ENCODE assay signal across 8 cellular contexts in genomic region chr19:495440-496332, GRCh38. TPM values are rescaled to one million over a fixed set of nuclear protein-coding genes. Genes with fewer than 3 reads are reported as not detected.
DNase-seq lines count a peak whose midpoint lies in the region; ATAC-seq, FAIRE-seq and TF ChIP-seq lines count a peak whose summit lies in the region.

No MANE protein-coding gene starts in this region.

- no peak for FAIRE-seq in D721Med (lab: Jason Lieb, UNC)

- DNase-seq in D721Med (ENCODE audit: insufficient read length, low spot score) (no peak), fibroblast of peridontal ligament (ENCODE audit: extremely low read depth) (peak; percentile 14), psoas muscle (peak; percentile 31 to 54), kidney glomerular epithelial cell (lab: John Stamatoyannopoulos, UW) (no peak)
- peak; percentile 67 for DNase-seq in activated CD4-positive, alpha-beta memory T cell treated with anti-CD3 and anti-CD28 coated beads, Interleukin-2, amount 10 ng/mL, durations not matched to agents 7 days and 5 days

- CTCF ChIA-PET in activated CD4-positive, alpha-beta memory T cell treated with anti-CD3 and anti-CD28 coated beads, Interleukin-2, amount 10 ng/mL, durations not matched to agents 7 days and 5 days (lab: Charles Lee): interaction anchor here (0.8 to 2.6 kb wide), 4 partner anchors 9 to 37 kb away, joined by 3 to 14 read pairs (median 7); no protein-coding TSS in a partner anchor

- peaks cover 37% of the 10 kb centered on the region for H3K27me3 ChIP-seq in HUES6 (ENCODE audit: control insufficient read depth, insufficient read depth, low read length)
- peaks cover 0 to 34% (median 20%) of the 10 kb centered on the region in 3 donors for H3K27me3 ChIP-seq in psoas muscle (ENCODE audit: insufficient read depth in 3 of 3, low read length in 2 of 3)

- H3K9me3 ChIP-seq in HUES6 (ENCODE audit: control insufficient read depth, insufficient read depth, low read depth, low read length) (no peaks in the 10 kb centered on the region), psoas muscle (no peaks in the 10 kb centered on the region)

- peaks cover 4% of the 10 kb centered on the region for H3K9me3 Mint-ChIP-seq in activated CD4-positive, alpha-beta memory T cell treated with anti-CD3 and anti-CD28 coated beads, Interleukin-2, amount 10 ng/mL, durations not matched to agents 7 days and 5 days

- intact Hi-C loops in psoas muscle (cut with DNase I): no loop called here

- POLR2A ChIA-PET in activated CD4-positive, alpha-beta memory T cell treated with anti-CD3 and anti-CD28 coated beads, Interleukin-2, amount 10 ng/mL, durations not matched to agents 7 days and 5 days (lab: Charles Lee): interaction anchor here (1.3 to 3.9 kb wide), 2 partner anchors 11 to 15 kb away, joined by 4 to 25 read pairs; partner anchors contain the start of gene TPGS1

- no peak overlapping the region for H3K27ac ChIP-seq in HUES6 (ENCODE audit: low read depth, low read length)
- H3K27ac ChIP-seq in psoas muscle: no peak overlapping the region

- H3K36me3 Mint-ChIP-seq in activated CD4-positive, alpha-beta memory T cell treated with anti-CD3 and anti-CD28 coated beads, Interleukin-2, amount 10 ng/mL, durations not matched to agents 7 days and 5 days (ENCODE audit: low read depth): no peaks in the 10 kb centered on the region

- peaks cover 17% of the 10 kb centered on the region for H3K27me3 Mint-ChIP-seq in activated CD4-positive, alpha-beta memory T cell treated with anti-CD3 and anti-CD28 coated beads, Interleukin-2, amount 10 ng/mL, durations not matched to agents 7 days and 5 days

- no peaks in the 10 kb centered on the region for H3K36me3 ChIP-seq in HUES6 (ENCODE audit: control insufficient read depth, insufficient read depth, low read length)
- no peaks in the 10 kb centered on the region for H3K36me3 ChIP-seq in psoas muscle (ENCODE audit: insufficient read depth in 1 of 2, low read depth in 1 of 2)

- H3K9ac ChIP-seq in HUES6 (ENCODE audit: low read length): no peak overlapping the region

- H3K4me1 ChIP-seq in HUES6 (ENCODE audit: control insufficient read depth, insufficient read depth, low read length) (peaks cover 4% of the 10 kb centered on the region; the same call in 1 of the 2 replicates), psoas muscle (peaks cover under 1% of the 10 kb centered on the region)

- H3K4me3 ChIP-seq in HUES6 (ENCODE audit: low read depth, low read length): peak overlapping the region; percentile 35; the same call in 1 of the 2 replicates
- no peak overlapping the region for H3K4me3 ChIP-seq in psoas muscle

- no peak overlapping the region for H3K27ac Mint-ChIP-seq in activated CD4-positive, alpha-beta memory T cell treated with anti-CD3 and anti-CD28 coated beads, Interleukin-2, amount 10 ng/mL, durations not matched to agents 7 days and 5 days

- H3K4me3 Mint-ChIP-seq in activated CD4-positive, alpha-beta memory T cell treated with anti-CD3 and anti-CD28 coated beads, Interleukin-2, amount 10 ng/mL, durations not matched to agents 7 days and 5 days: no peak overlapping the region

- TF ChIP-seq CTCF in D721Med (IDR thresholded peaks at IDR 0.05; ENCODE audit: insufficient read depth, missing control alignments): peak; percentile 44
- peak; percentile 61 for TF ChIP-seq CTCF in psoas muscle (IDR thresholded peaks at IDR 0.05)

- 5 to 17% (median 13%) methylated on average over 41 to 45 of the region's 45 CpGs for whole genome bisulfite sequencing in psoas muscle, 3 donors

- peaks cover 5% of the 10 kb centered on the region for H3K4me1 Mint-ChIP-seq in activated CD4-positive, alpha-beta memory T cell treated with anti-CD3 and anti-CD28 coated beads, Interleukin-2, amount 10 ng/mL, durations not matched to agents 7 days and 5 days

- ATAC-seq in psoas muscle (peak in 2 of 4 donors; percentile 15 to 20), HG03432 (IDR thresholded peaks at IDR 0.05; ENCODE audit: unreplicated experiment) (no peak), GM21381 (IDR thresholded peaks at IDR 0.05; ENCODE audit: unreplicated experiment) (no peak)

RNA-seq across cellular contexts. Expression of gene MADCAM1, which starts 0.6 kb away (rescaled TPM):
- under 1 TPM; 0.78 to 0.81 TPM for total RNA-seq in activated CD4-positive, alpha-beta memory T cell treated with anti-CD3 and anti-CD28 coated beads, Interleukin-2, amount 10 ng/mL, durations not matched to agents 7 days and 5 days
- under 1 TPM; 0.26 to 0.40 (median 0.35) TPM for total RNA-seq in psoas muscle
- 1 to 10 TPM in 1 of 3 donors, under 1 TPM in 2; 0.08 to 1.8 (median 0.33) TPM for polyA plus RNA-seq in psoas muscle

RNA-seq across cellular contexts. Expression of gene TPGS1, which starts 11.6 kb away (rescaled TPM):
- 10 to 100 TPM; 22.9 to 24.0 TPM for total RNA-seq in activated CD4-positive, alpha-beta memory T cell treated with anti-CD3 and anti-CD28 coated beads, Interleukin-2, amount 10 ng/mL, durations not matched to agents 7 days and 5 days
- total RNA-seq in psoas muscle: 10 to 100 TPM in 2 of 4 donors, 1 to 10 TPM in 2; 8.9 to 16.3 (median 10.2) TPM
- 10 to 100 TPM in 2 of 3 donors, 1 to 10 TPM in 1; 9.8 to 16.6 (median 12.6) TPM for polyA plus RNA-seq in psoas muscle

RNA-seq across cellular contexts. Expression of gene SHC2, which starts 34.9 kb away (rescaled TPM):
- not detected for total RNA-seq in activated CD4-positive, alpha-beta memory T cell treated with anti-CD3 and anti-CD28 coated beads, Interleukin-2, amount 10 ng/mL, durations not matched to agents 7 days and 5 days
- 1 to 10 TPM; 4.5 to 9.7 (median 5.4) TPM for total RNA-seq in psoas muscle
- polyA plus RNA-seq in psoas muscle: 1 to 10 TPM; 2.2 to 2.8 (median 2.2) TPM

RNA-seq across cellular contexts. Expression of gene CDC34, which starts 35.9 kb away (rescaled TPM):
- 10 to 100 TPM; 50.3 to 50.4 TPM for total RNA-seq in activated CD4-positive, alpha-beta memory T cell treated with anti-CD3 and anti-CD28 coated beads, Interleukin-2, amount 10 ng/mL, durations not matched to agents 7 days and 5 days
- total RNA-seq in psoas muscle: 100 to 1,000 TPM in 1 of 4 donors, 10 to 100 TPM in 3; 72.6 to 107 (median 83.0) TPM
- polyA plus RNA-seq in psoas muscle: 100 to 1,000 TPM; 113 to 160 (median 123) TPM

RNA-seq across cellular contexts. Expression of gene GZMM, which starts 48.2 kb away (rescaled TPM):
- total RNA-seq in activated CD4-positive, alpha-beta memory T cell treated with anti-CD3 and anti-CD28 coated beads, Interleukin-2, amount 10 ng/mL, durations not matched to agents 7 days and 5 days: 10 to 100 TPM; 45.1 to 45.2 TPM
- not detected for total RNA-seq in psoas muscle
- polyA plus RNA-seq in psoas muscle: under 1 TPM; 0.11 to 0.23 (median 0.14) TPM

Comparison
In these comparisons a context has a peak if more than half of its experiments do, and no peak if none do; other contexts are left out.
1. DNase-seq: peak in activated CD4-positive, alpha-beta memory T cell treated with anti-CD3 and anti-CD28 coated beads, Interleukin-2, amount 10 ng/mL, durations not matched to agents 7 days and 5 days (single experiment), fibroblast of peridontal ligament (single experiment) and psoas muscle (2 of 2); none in D721Med (single experiment) and kidney glomerular epithelial cell (single experiment).
2. RNA of gene SHC2, which starts 34.9 kb away (total RNA-seq): 4.5 to 9.7 TPM in psoas muscle; not detected in activated CD4-positive, alpha-beta memory T cell treated with anti-CD3 and anti-CD28 coated beads, Interleukin-2, amount 10 ng/mL, durations not matched to agents 7 days and 5 days; every median in the first group is over 4 times any median in the second.